ENCODE assay signal across 15 cellular contexts in the genomic region with DNA sequence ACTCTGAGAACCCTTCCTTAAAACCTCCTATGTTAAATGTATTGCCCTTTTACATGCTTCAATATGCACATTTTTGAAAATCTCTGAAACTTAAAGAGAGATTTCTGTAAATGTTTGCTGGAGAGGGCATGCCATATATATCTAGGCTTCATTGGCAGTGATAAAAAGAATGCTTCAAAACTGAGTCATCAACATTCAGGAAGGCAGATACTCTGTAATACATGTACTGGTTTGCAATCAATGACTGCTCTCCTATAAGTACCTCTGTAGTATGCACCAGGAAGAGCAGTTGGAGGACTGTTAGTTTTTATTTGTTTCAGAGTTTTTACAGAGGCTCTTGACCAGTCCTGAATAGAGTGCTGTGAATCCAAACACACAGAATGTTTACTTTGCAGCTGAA.
DNase-seq lines count a peak whose midpoint lies in the region; ATAC-seq and TF ChIP-seq lines count a peak whose summit lies in the region.
"Had no signal": no experiment of that assay in that cellular context is flagged by ENCODE, and none has a peak within 500 bp of the region (broad histone marks: within the 10 kb centered on the region; RNA-seq: fewer than 3 reads in every experiment).

No MANE protein-coding gene starts in this region.

- no peak for TF ChIP-seq CTCF in AG09309 (IDR thresholded peaks at IDR 0.05; ENCODE audit: control insufficient read depth, insufficient read depth, low read depth, low read length, missing control alignments)

- ATAC-seq in GM21515 (IDR thresholded peaks at IDR 0.05; ENCODE audit: unreplicated experiment): no peak
- ATAC-seq in HG02759 (IDR thresholded peaks at IDR 0.05; ENCODE audit: unreplicated experiment): no peak
- ATAC-seq: activated naive CD8-positive, alpha-beta T cell treated with anti-CD3 and anti-CD28 coated beads, Interleukin-2, amount 50 U/mL, for 24 hours had no signal

- H3K4me3 ChIP-seq in AG09309 (ENCODE audit: control insufficient read depth, low read depth, low read length): no peak overlapping the region
- H3K4me3 ChIP-seq: right atrium auricular region had no signal

- DNase-seq in AG09309 (ENCODE audit: low read depth) (peak; percentile 10), HS-5 (ENCODE audit: low read depth) (peak; percentile 53), astrocyte of the hippocampus (ENCODE audit: low read depth, low spot score) (peak; percentile 38), iris pigment epithelial cell (ENCODE audit: low read depth) (peak; percentile 77), NCI-H2227 (lab: John Stamatoyannopoulos, UW; ENCODE audit: unreplicated experiment) (no peak), NCI-H2196 (lab: John Stamatoyannopoulos, UW; ENCODE audit: unreplicated experiment) (no peak)
- DNase-seq: activated naive CD8-positive, alpha-beta T cell treated with anti-CD3 and anti-CD28 coated beads, Interleukin-2, amount 50 U/mL, for 24 hours; effector CD4-positive, alpha-beta T cell; hypothalamus; NCI-H82; SK-N-SH; WERI-Rb-1 had no signal

Comparison
In these comparisons a context has a peak if more than half of its experiments do, and no peak if none do; other contexts are left out.
1. DNase-seq: peak in AG09309 (single experiment), HS-5 (single experiment), astrocyte of the hippocampus (single experiment) and iris pigment epithelial cell (single experiment); none in NCI-H2227 (single experiment) and NCI-H2196 (single experiment).